1 cellular context compared by ENCODE assay signal in genomic region chr1:161374373-161374772, GRCh38.
A peak's percentile ranks its signal among the peaks of the same experiment; 100 is the strongest.
TF ChIP-seq lines count a peak whose summit lies in the region.

No MANE protein-coding gene starts in this region.

TF ChIP-seq in K562, 482 proteins besides CTCF, POLR2A, EP300 and RAD21:
- TF ChIP-seq ZNF398 (CRISPR knock-in tag; IDR thresholded peaks at IDR 0.05), result no peak
- TF ChIP-seq ZNF140 (CRISPR knock-in tag; IDR thresholded peaks at IDR 0.05), result no peak
- peak; percentile 45 for TF ChIP-seq DEAF1 (CRISPR knock-in tag; IDR thresholded peaks at IDR 0.05)
- TF ChIP-seq DDX20 (tag; IDR thresholded peaks at IDR 0.05; ENCODE audit: low read depth), result no peak
- TF ChIP-seq PRPF4 (IDR thresholded peaks at IDR 0.05; ENCODE audit: insufficient read depth, low read depth, low read length, poor library complexity, severe bottlenecking), result no peak
- TF ChIP-seq MCM7 (IDR thresholded peaks at IDR 0.05), result no peak
- no peak for TF ChIP-seq BCL6 (CRISPR knock-in tag; IDR thresholded peaks at IDR 0.05)
- no peak for TF ChIP-seq TOE1 (IDR thresholded peaks at IDR 0.05; ENCODE audit: borderline replicate concordance)
- TF ChIP-seq TOE1 (CRISPR knock-in tag; IDR thresholded peaks at IDR 0.05; ENCODE audit: borderline replicate concordance, low read depth), result no peak
- TF ChIP-seq SAFB2 (IDR thresholded peaks at IDR 0.05; ENCODE audit: borderline replicate concordance, low read depth, low read length, severe bottlenecking), result no peak
- no peak for TF ChIP-seq CEBPB (tag; IDR thresholded peaks at IDR 0.05)
- no peak for TF ChIP-seq ZBTB49 (CRISPR knock-in tag; IDR thresholded peaks at IDR 0.05; ENCODE audit: borderline replicate concordance)
- TF ChIP-seq ZNF407 (IDR thresholded peaks at IDR 0.05; ENCODE audit: low read depth), result no peak
- TF ChIP-seq JUND (IDR thresholded peaks at IDR 0.05; ENCODE audit: borderline replicate concordance, low read depth, low read length), result 0 out of 2 replicates have a peak, but pooled peaks have one; percentile 24
- no peak for TF ChIP-seq JUND (tag; IDR thresholded peaks at IDR 0.05; ENCODE audit: borderline replicate concordance, low read depth, low read length)
- TF ChIP-seq MTA3 (IDR thresholded peaks at IDR 0.05; ENCODE audit: borderline replicate concordance), result no peak
- no peak for TF ChIP-seq BHLHE40 (IDR thresholded peaks at IDR 0.05; ENCODE audit: low read length)
- TF ChIP-seq SMC3 (conservative IDR thresholded peaks at IDR 0.05; ENCODE audit: insufficient read depth, low read depth, low read length), result peak; percentile 40; the same call in 1 of the 2 replicates
- no peak for TF ChIP-seq E2F8 (IDR thresholded peaks at IDR 0.05; ENCODE audit: low read depth, partially characterized antibody)
